ENCODE assay signal across 8 cellular contexts in genomic region chr14:37874429-37875109, GRCh38.
DNase-seq lines count a peak whose midpoint lies in the region; ATAC-seq and TF ChIP-seq lines count a peak whose summit lies in the region.

No MANE protein-coding gene starts in this region.

- H3K36me3 Mint-ChIP-seq in osteocyte (ENCODE audit: unreplicated experiment) = no peaks in the 10 kb centered on the region

- peak overlapping the region; percentile 59 for H2AFZ ChIP-seq in KMS-11 (ENCODE audit: low read depth)

- H3K27ac ChIP-seq in KMS-11 = no peak overlapping the region
- H3K27ac ChIP-seq in foreskin keratinocyte = no peak overlapping the region
- no peak overlapping the region for H3K27ac ChIP-seq in tibial artery

- H3K4me3 ChIP-seq in KMS-11 (IDR thresholded peaks at IDR 0.05; ENCODE audit: insufficient read depth, low read depth, low read length) = no peak overlapping the region
- no peak overlapping the region for H3K4me3 ChIP-seq in tibial artery

- no peaks in the 10 kb centered on the region for H3K79me2 ChIP-seq in KMS-11 (ENCODE audit: insufficient read depth, low read depth)

- no peaks in the 10 kb centered on the region for H3K9me3 Mint-ChIP-seq in osteocyte (ENCODE audit: unreplicated experiment)

- H3K27ac Mint-ChIP-seq in osteocyte (ENCODE audit: unreplicated experiment) = no peak overlapping the region

- no peaks in the 10 kb centered on the region for H4K20me1 ChIP-seq in KMS-11 (ENCODE audit: insufficient read depth)

- no peaks in the 10 kb centered on the region for H3K4me1 ChIP-seq in KMS-11 (ENCODE audit: low read depth, poor library complexity, severe bottlenecking)
- H3K4me1 ChIP-seq in foreskin keratinocyte = no peaks in the 10 kb centered on the region
- H3K4me1 ChIP-seq in tibial artery = peaks cover 0 to 3% (median 0%) of the 10 kb centered on the region in 4 donors

- no peaks in the 10 kb centered on the region for H3K9me3 ChIP-seq in tibial artery

- intact Hi-C loops in tibial artery (cut with DNase I; ENCODE audit: low total_unique reads) = loop anchor here (5.0 kb wide), 1 partner anchor 162 kb away; no protein-coding TSS in a partner anchor

- no peak overlapping the region for H3K4me2 ChIP-seq in KMS-11

- TF ChIP-seq CTCF in KMS-11 (conservative IDR thresholded peaks at IDR 0.05; ENCODE audit: low read depth, low read length) (peak; percentile 75), foreskin keratinocyte (conservative IDR thresholded peaks at IDR 0.05) (peak; percentile 87), osteocyte (IDR thresholded peaks at IDR 0.05) (peak; percentile 90), tibial artery (IDR thresholded peaks at IDR 0.05) (peak; percentile 74 to 75)

- DNase-seq in ELR (ENCODE audit: low read depth) (peak; percentile 75), RKO (ENCODE audit: low spot score) (peak; percentile 84), activated T-helper 1 cell treated with Interleukin-2 at 50 U/mL for 16 hours (ENCODE audit: low read depth) (peak; percentile 48), foreskin keratinocyte (peak; percentile 17 to 56), osteocyte (ENCODE audit: extremely low spot score, unreplicated experiment) (peak; percentile 92), tibial artery (peak; percentile 66 to 77)

- no peaks in the 10 kb centered on the region for H3K27me3 ChIP-seq in KMS-11 (ENCODE audit: insufficient read depth, low read depth)
- peaks cover 12% of the 10 kb centered on the region for H3K27me3 ChIP-seq in foreskin keratinocyte
- no peaks in the 10 kb centered on the region for H3K27me3 ChIP-seq in tibial artery

- H3K27me3 Mint-ChIP-seq in osteocyte (ENCODE audit: unreplicated experiment) = peaks cover 9% of the 10 kb centered on the region

- ATAC-seq in GM21786 (IDR thresholded peaks at IDR 0.05; ENCODE audit: unreplicated experiment) (peak; percentile 98), foreskin keratinocyte (peak; percentile 90)

- no peak overlapping the region for H3K9ac ChIP-seq in KMS-11

- H3K4me3 Mint-ChIP-seq in osteocyte (ENCODE audit: unreplicated experiment) = no peak overlapping the region

- H3K36me3 ChIP-seq in KMS-11 (ENCODE audit: insufficient read depth) (no peaks in the 10 kb centered on the region), tibial artery (no peaks in the 10 kb centered on the region)

- H3K4me1 Mint-ChIP-seq in osteocyte (ENCODE audit: unreplicated experiment) = peaks cover 5% of the 10 kb centered on the region

Comparison
In these comparisons a context has a peak if more than half of its experiments do, and no peak if none do; other contexts are left out.
1. DNase-seq: peak in every context shown above with its lines; median percentile 92 in osteocyte; 84 in RKO; 75 in ELR; 72 in tibial artery; 48 in activated T-helper 1 cell treated with Interleukin-2 at 50 U/mL for 16 hours; 36 in foreskin keratinocyte.